1 cellular context compared by ENCODE assay signal in genomic region chr17:40069751-40070643, GRCh38.
TF ChIP-seq lines count a peak whose summit lies in the region.

No MANE protein-coding gene starts in this region.

TF ChIP-seq in HEK293, 187 proteins besides CTCF, POLR2A, EP300 and RAD21 (continued from another document):
- no peak for TF ChIP-seq REST (tag by site-specific recombination; IDR thresholded peaks at IDR 0.05)
- TF ChIP-seq PRDM10 (tag by site-specific recombination; IDR thresholded peaks at IDR 0.05), result peak; percentile 94
- TF ChIP-seq KLF1 (tag by site-specific recombination; IDR thresholded peaks at IDR 0.05), result peak; percentile 78
- TF ChIP-seq ZBTB11 (tag by site-specific recombination; conservative IDR thresholded peaks at IDR 0.05; ENCODE audit: low read depth), result no peak
- TF ChIP-seq ELK4 (IDR thresholded peaks at IDR 0.05; ENCODE audit: borderline replicate concordance, low read depth, low read length), result no peak
- peak; percentile 50 for TF ChIP-seq ZNF398 (tag by site-specific recombination; IDR thresholded peaks at IDR 0.05)
- TF ChIP-seq HOXD13 (CRISPR knock-in tag; IDR thresholded peaks at IDR 0.05; ENCODE audit: borderline replicate concordance), result no peak
- TF ChIP-seq SCRT1 (tag by site-specific recombination; IDR thresholded peaks at IDR 0.05; ENCODE audit: borderline replicate concordance), result peak; percentile 67; the same call in 1 of the 2 replicates
- TF ChIP-seq ZFHX2 (tag by site-specific recombination; conservative IDR thresholded peaks at IDR 0.05), result peak; percentile 96
- TF ChIP-seq HIC1 (tag by site-specific recombination; IDR thresholded peaks at IDR 0.05), result peak; percentile 99
- TF ChIP-seq ZNF112 (tag by site-specific recombination; IDR thresholded peaks at IDR 0.05), result no peak
- no peak for TF ChIP-seq ZNF23 (tag by site-specific recombination; IDR thresholded peaks at IDR 0.05; ENCODE audit: borderline replicate concordance)
- TF ChIP-seq GLIS2 (tag by site-specific recombination; IDR thresholded peaks at IDR 0.05), result peak; percentile 74
- peak; percentile 96 for TF ChIP-seq SCRT2 (tag by site-specific recombination; IDR thresholded peaks at IDR 0.05)
- TF ChIP-seq ZSCAN30 (tag by site-specific recombination; IDR thresholded peaks at IDR 0.05), result 0 out of 2 replicates have a peak, but pooled peaks have one; percentile 10
- no peak for TF ChIP-seq ZNF645 (tag by site-specific recombination; IDR thresholded peaks at IDR 0.05)
- TF ChIP-seq ZNF132 (tag by site-specific recombination; IDR thresholded peaks at IDR 0.05; ENCODE audit: borderline replicate concordance), result no peak
- TF ChIP-seq ZBTB20 (tag by site-specific recombination; IDR thresholded peaks at IDR 0.05), result no peak
- peak; percentile 25; the same call in 1 of the 2 replicates for TF ChIP-seq SP7 (tag by site-specific recombination; IDR thresholded peaks at IDR 0.05)
- TF ChIP-seq ZBTB21 (tag by site-specific recombination; IDR thresholded peaks at IDR 0.05), result no peak
- TF ChIP-seq ZNF324 (tag by site-specific recombination; IDR thresholded peaks at IDR 0.05), result 0 out of 2 replicates have a peak, but pooled peaks have one; percentile 17
- TF ChIP-seq EGR2 (tag by site-specific recombination; IDR thresholded peaks at IDR 0.05; ENCODE audit: low read depth), result peak; percentile 95
- peak; percentile 9; the same call in 1 of the 2 replicates for TF ChIP-seq ZNF423 (tag by site-specific recombination; IDR thresholded peaks at IDR 0.05)
- peak; percentile 45; the same call in 1 of the 2 replicates for TF ChIP-seq PATZ1 (tag by site-specific recombination; IDR thresholded peaks at IDR 0.05)
- peak; percentile 31; the same call in 1 of the 2 replicates for TF ChIP-seq SP2 (tag by site-specific recombination; IDR thresholded peaks at IDR 0.05)
- TF ChIP-seq ZNF600 (tag by site-specific recombination; IDR thresholded peaks at IDR 0.05), result peak; percentile 61
- peak; percentile 83 for TF ChIP-seq ZIC2 (tag by site-specific recombination; IDR thresholded peaks at IDR 0.05)
